Comparison of ENCODE assay signal across 21 cellular contexts in the genomic region with DNA sequence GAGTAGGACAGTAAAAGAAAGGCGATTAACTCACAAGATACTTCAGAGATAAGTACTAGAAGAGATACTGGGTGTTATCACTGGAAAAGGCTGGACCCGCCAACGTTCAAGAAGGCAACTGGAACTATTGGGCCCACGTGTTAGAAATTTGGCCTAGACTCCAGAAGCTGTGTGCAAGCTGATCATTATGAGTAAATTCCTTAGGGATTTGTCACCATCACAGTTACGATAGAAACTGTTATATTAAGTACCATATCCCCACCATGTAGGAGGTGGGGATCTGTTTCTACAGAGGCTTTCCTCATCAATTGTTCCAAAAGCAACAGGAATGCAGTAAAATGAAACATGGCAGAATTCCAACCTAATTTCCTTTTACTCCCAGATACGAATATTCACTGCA.
DNase-seq lines count a peak whose midpoint lies in the region; ATAC-seq, FAIRE-seq and TF ChIP-seq lines count a peak whose summit lies in the region.
"Had no signal": no experiment of that assay in that cellular context is flagged by ENCODE, and none has a peak within 500 bp of the region (broad histone marks: within the 10 kb centered on the region; RNA-seq: fewer than 3 reads in every experiment).

No MANE protein-coding gene starts in this region.

- H3K9ac ChIP-seq in fibroblast of lung (ENCODE audit: insufficient read depth, low read length), result no peak overlapping the region

- TF ChIP-seq CTCF in fibroblast of lung (conservative IDR thresholded peaks at IDR 0.05 in 1 of 2, IDR thresholded peaks at IDR 0.05 in 1 of 2; ENCODE audit: low read depth in 1 of 2, low read length in 2 of 2), result no peak
- no peak for TF ChIP-seq CTCF in CD4-positive, alpha-beta T cell (IDR thresholded peaks at IDR 0.05)

- peaks cover 5% of the 10 kb centered on the region for H3K9me3 Mint-ChIP-seq in CD4-positive, alpha-beta T cell
- H3K9me3 Mint-ChIP-seq: H9; stimulated activated naive B cell treated with anti-CD40 and anti-IgM and Interleukin-4, amounts not matched to agents 10 μg/mL and 1 μg/mL and 100 μg/mL, for 72 hours had no signal

- H3K4me3 ChIP-seq in fibroblast of lung (replicated peaks in 1 of 4; ENCODE audit: control extremely low read depth in 1 of 4, insufficient read depth in 1 of 4, low read depth in 3 of 4, low read length in 4 of 4), result no peak overlapping the region
- H3K4me3 ChIP-seq: Peyer's patch, skin epidermis, thoracic aorta had no signal

- DNase-seq in AG20443 (ENCODE audit: low spot score) (peak; percentile 4), NCI-H226 (peak; percentile 2), fibroblast of lung (ENCODE audit: low read depth in 2 of 2) (peak; percentile 75 to 78), pulmonary artery endothelial cell (ENCODE audit: low read depth, low spot score) (peak; percentile 32), GM19239 (ENCODE audit: insufficient read length, low spot score) (no peak)
- DNase-seq in CD4-positive, alpha-beta T cell, result no peak
- DNase-seq in stimulated activated CD8-positive, alpha-beta memory T cell treated with anti-CD3 and anti-CD28 coated beads, Interleukin-4, amount 100 ng/mL, for 48 hours, result no peak
- DNase-seq: activated CD4-positive, alpha-beta T cell treated with anti-CD3 and anti-CD28 coated beads, Interleukin-2, amount 10 ng/mL, durations not matched to agents 24 days and 14 days; activated naive CD4-positive, alpha-beta T cell treated with anti-CD3 and anti-CD28 coated beads, Interleukin-2, amount 10 ng/mL, durations not matched to agents 7 days and 5 days; activated T-cell treated with anti-CD3 and anti-CD28 coated beads, Interleukin-2, amount 50 U/mL, for 72 hours; cerebellar nuclear complex; erythroblast; H9; NCI-H1417 treated with DMSO at 0.1 percent for 48 hours; NCI-H510A treated with DMSO at 0.1 percent for 48 hours; Peyer's patch; posterior cingulate gyrus; stimulated activated naive B cell treated with anti-CD40 and anti-IgM and Interleukin-4, amounts not matched to agents 10 μg/mL and 1 μg/mL and 100 μg/mL, for 72 hours had no signal

- H3K4me1 ChIP-seq in fibroblast of lung (ENCODE audit: control insufficient read depth, extremely low read depth, insufficient read depth, low read length), result no peaks in the 10 kb centered on the region
- H3K4me1 ChIP-seq: Peyer's patch had no signal

- H3K27me3 ChIP-seq in fibroblast of lung (ENCODE audit: control insufficient read depth, insufficient read depth, low read length), result no peaks in the 10 kb centered on the region
- H3K27me3 ChIP-seq in CD4-positive, alpha-beta T cell (ENCODE audit: control insufficient read depth, insufficient read depth, low read length), result no peaks in the 10 kb centered on the region
- H3K27me3 ChIP-seq: Peyer's patch had no signal

- H3K4me3 Mint-ChIP-seq in CD4-positive, alpha-beta T cell, result no peak overlapping the region
- H3K4me3 Mint-ChIP-seq: activated CD4-positive, alpha-beta T cell treated with anti-CD3 and anti-CD28 coated beads, Interleukin-2, amount 10 ng/mL, durations not matched to agents 24 days and 14 days; activated naive CD4-positive, alpha-beta T cell treated with anti-CD3 and anti-CD28 coated beads, Interleukin-2, amount 10 ng/mL, durations not matched to agents 7 days and 5 days; activated T-cell treated with anti-CD3 and anti-CD28 coated beads, Interleukin-2, amount 50 U/mL, for 72 hours; H9; stimulated activated naive B cell treated with anti-CD40 and anti-IgM and Interleukin-4, amounts not matched to agents 10 μg/mL and 1 μg/mL and 100 μg/mL, for 72 hours had no signal

- H3K4me1 Mint-ChIP-seq in CD4-positive, alpha-beta T cell (ENCODE audit: low read depth), result no peaks in the 10 kb centered on the region
- H3K4me1 Mint-ChIP-seq: activated CD4-positive, alpha-beta T cell treated with anti-CD3 and anti-CD28 coated beads, Interleukin-2, amount 10 ng/mL, durations not matched to agents 24 days and 14 days; activated naive CD4-positive, alpha-beta T cell treated with anti-CD3 and anti-CD28 coated beads, Interleukin-2, amount 10 ng/mL, durations not matched to agents 7 days and 5 days; stimulated activated naive B cell treated with anti-CD40 and anti-IgM and Interleukin-4, amounts not matched to agents 10 μg/mL and 1 μg/mL and 100 μg/mL, for 72 hours had no signal

- no peak overlapping the region for H3K27ac Mint-ChIP-seq in CD4-positive, alpha-beta T cell
- H3K27ac Mint-ChIP-seq: activated CD4-positive, alpha-beta T cell treated with anti-CD3 and anti-CD28 coated beads, Interleukin-2, amount 10 ng/mL, durations not matched to agents 24 days and 14 days; activated naive CD4-positive, alpha-beta T cell treated with anti-CD3 and anti-CD28 coated beads, Interleukin-2, amount 10 ng/mL, durations not matched to agents 7 days and 5 days; activated T-cell treated with anti-CD3 and anti-CD28 coated beads, Interleukin-2, amount 50 U/mL, for 72 hours; H9; stimulated activated naive B cell treated with anti-CD40 and anti-IgM and Interleukin-4, amounts not matched to agents 10 μg/mL and 1 μg/mL and 100 μg/mL, for 72 hours had no signal

- no peaks in the 10 kb centered on the region for H4K20me1 ChIP-seq in fibroblast of lung (ENCODE audit: control insufficient read depth, extremely low read depth, insufficient read depth, low read length)

- no peaks in the 10 kb centered on the region for H3K9me3 ChIP-seq in fibroblast of lung (ENCODE audit: control insufficient read depth, insufficient read depth, low read depth, low read length)
- no peaks in the 10 kb centered on the region for H3K9me3 ChIP-seq in CD4-positive, alpha-beta T cell (ENCODE audit: control insufficient read depth, low read length)
- H3K9me3 ChIP-seq: Peyer's patch, thoracic aorta had no signal

- no peaks in the 10 kb centered on the region for H3K36me3 ChIP-seq in fibroblast of lung (ENCODE audit: control insufficient read depth, insufficient read depth, low read length)
- H3K36me3 ChIP-seq: Peyer's patch, thoracic aorta had no signal

- no peaks in the 10 kb centered on the region for H3K27me3 Mint-ChIP-seq in CD4-positive, alpha-beta T cell
- H3K27me3 Mint-ChIP-seq: activated CD4-positive, alpha-beta T cell treated with anti-CD3 and anti-CD28 coated beads, Interleukin-2, amount 10 ng/mL, durations not matched to agents 24 days and 14 days; activated naive CD4-positive, alpha-beta T cell treated with anti-CD3 and anti-CD28 coated beads, Interleukin-2, amount 10 ng/mL, durations not matched to agents 7 days and 5 days; stimulated activated naive B cell treated with anti-CD40 and anti-IgM and Interleukin-4, amounts not matched to agents 10 μg/mL and 1 μg/mL and 100 μg/mL, for 72 hours had no signal

- no peak overlapping the region for H3K27ac ChIP-seq in fibroblast of lung (ENCODE audit: insufficient read depth, low read length)
- H3K27ac ChIP-seq in CD4-positive, alpha-beta T cell (ENCODE audit: low read depth, low read length), result no peak overlapping the region
- H3K27ac ChIP-seq: Peyer's patch, skin epidermis, thoracic aorta had no signal

- POLR2A ChIA-PET in CD4-positive, alpha-beta T cell (lab: Charles Lee), result no interaction called here

- H3K36me3 Mint-ChIP-seq in CD4-positive, alpha-beta T cell (ENCODE audit: low read depth), result no peaks in the 10 kb centered on the region
- H3K36me3 Mint-ChIP-seq: activated naive CD4-positive, alpha-beta T cell treated with anti-CD3 and anti-CD28 coated beads, Interleukin-2, amount 10 ng/mL, durations not matched to agents 7 days and 5 days; stimulated activated naive B cell treated with anti-CD40 and anti-IgM and Interleukin-4, amounts not matched to agents 10 μg/mL and 1 μg/mL and 100 μg/mL, for 72 hours had no signal

- CTCF ChIA-PET in CD4-positive, alpha-beta T cell (lab: Charles Lee), result no interaction called here

- intact Hi-C loops in CD4-positive, alpha-beta T cell (cut with DNase I, micrococcal nuclease), result no loop called here

- no peaks in the 10 kb centered on the region for H3K79me2 ChIP-seq in fibroblast of lung (ENCODE audit: control insufficient read depth, insufficient read depth, low read length)

- H2AFZ ChIP-seq in fibroblast of lung (ENCODE audit: low read length), result no peak overlapping the region

- FAIRE-seq in GM19239 (lab: Jason Lieb, UNC), result no peak

- H3K4me2 ChIP-seq in fibroblast of lung (ENCODE audit: extremely low read depth, insufficient read depth, low read length), result no peak overlapping the region

- no peak for ATAC-seq in GM19395 (IDR thresholded peaks at IDR 0.05; ENCODE audit: unreplicated experiment)
- no peak for ATAC-seq in CD4-positive, alpha-beta T cell (ENCODE audit: poor library complexity)
- ATAC-seq: activated T-cell treated with anti-CD3 and anti-CD28 coated beads, Interleukin-2, amount 50 U/mL, for 72 hours; stimulated activated naive B cell treated with anti-CD40 and anti-IgM and Interleukin-4, amounts not matched to agents 10 μg/mL and 1 μg/mL and 100 μg/mL, for 72 hours had no signal

Comparison
In these comparisons a context has a peak if more than half of its experiments do, and no peak if none do; other contexts are left out.
1. DNase-seq: peak in AG20443 (single experiment), NCI-H226 (single experiment), fibroblast of lung (2 of 2) and pulmonary artery endothelial cell (single experiment); none in CD4-positive, alpha-beta T cell (0 of 10), GM19239 (single experiment) and stimulated activated CD8-positive, alpha-beta memory T cell treated with anti-CD3 and anti-CD28 coated beads, Interleukin-4, amount 100 ng/mL, for 48 hours (single experiment).